16 cellular contexts compared by ENCODE assay signal in the genomic region with DNA sequence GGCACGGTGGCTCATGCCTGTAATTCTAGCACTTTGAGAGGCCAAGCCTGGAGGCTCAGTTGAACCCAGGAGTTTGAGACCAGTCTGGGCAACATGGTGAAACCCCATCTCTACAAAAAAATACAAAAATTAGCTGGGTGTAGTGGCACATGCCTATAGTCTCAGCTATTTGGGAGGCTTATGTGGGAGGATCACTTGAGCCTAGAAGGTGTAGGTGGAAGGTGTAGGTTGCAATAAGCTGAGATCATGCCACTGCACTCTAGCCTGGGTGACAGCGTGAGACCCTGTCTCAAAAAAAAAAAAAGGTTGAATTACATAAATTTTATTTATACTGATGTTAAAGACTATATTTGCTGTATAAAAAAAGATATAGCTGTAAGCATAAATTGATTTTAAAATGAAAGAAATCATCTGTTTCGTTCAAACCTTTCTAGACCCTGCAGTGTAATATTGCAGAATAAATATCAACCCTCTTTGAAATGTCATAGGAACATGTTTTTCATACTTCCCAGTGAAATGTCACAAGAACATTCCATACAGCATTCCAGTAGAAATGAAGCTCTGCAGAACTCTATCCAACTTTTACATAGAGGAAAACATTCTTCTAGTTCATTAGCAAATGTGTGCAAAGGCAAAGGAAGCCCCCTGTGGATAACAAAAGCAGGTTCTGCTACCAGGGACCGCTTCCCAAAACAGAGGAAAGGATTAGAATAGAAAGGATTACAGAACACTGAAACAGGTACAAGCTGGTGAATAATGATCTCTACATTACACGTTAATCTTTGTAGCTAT.
DNase-seq lines count a peak whose midpoint lies in the region; ATAC-seq and TF ChIP-seq lines count a peak whose summit lies in the region.
"Had no signal": no experiment of that assay in that cellular context is flagged by ENCODE, and none has a peak within 500 bp of the region (broad histone marks: within the 10 kb centered on the region; RNA-seq: fewer than 3 reads in every experiment).

No MANE protein-coding gene starts in this region.

- DNase-seq in GM23248 (peak; percentile 16), adipocyte (ENCODE audit: low read depth) (peak; percentile 62), foreskin melanocyte (peak; percentile 6), middle frontal gyrus (ENCODE audit: extremely low spot score, low spot score) (no peak), NOMO-1 (lab: John Stamatoyannopoulos, UW; ENCODE audit: unreplicated experiment in 2 of 2) (no peak), MCF 10A (ENCODE audit: unreplicated experiment) (no peak)
- DNase-seq: activated naive CD4-positive, alpha-beta T cell; mucosa of descending colon; NCI-H2081; NK-92 treated with Interleukin-12 subunit alpha and Interleukin-12 subunit beta, amount 100 ng/mL, for 24 hours; retina; SJCRH30; stimulated activated CD4-positive, alpha-beta T cell treated with anti-CD3 and anti-CD28 coated beads, Interleukin-4, amount 100 ng/mL, for 1 hour had no signal

- H3F3A ChIP-seq in GM23248 (ENCODE audit: insufficient read depth): peaks cover 8% of the 10 kb centered on the region; the same call in 1 of the 2 replicates

- H3K9me3 Mint-ChIP-seq in MCF 10A (ENCODE audit: unreplicated experiment): peaks cover 15% of the 10 kb centered on the region

- intact Hi-C loops in MCF 10A (cut with micrococcal nuclease): no loop called here

- no peaks in the 10 kb centered on the region for H3K36me3 Mint-ChIP-seq in MCF 10A (ENCODE audit: insufficient read depth, unreplicated experiment)

- no peaks in the 10 kb centered on the region for H3K9me2 ChIP-seq in GM23248 (ENCODE audit: insufficient read depth)

- no TSS peak for BruUV-seq in MCF 10A (replicated peaks; lab: Mats Ljungman, UMichigan)

- H3K4me1 ChIP-seq in GM23248 (ENCODE audit: insufficient read depth): peaks cover 19% of the 10 kb centered on the region
- peaks cover 22% of the 10 kb centered on the region for H3K4me1 ChIP-seq in adipocyte (ENCODE audit: control insufficient read depth, insufficient read depth, low read length)
- peaks cover 12% of the 10 kb centered on the region for H3K4me1 ChIP-seq in rectal smooth muscle tissue (ENCODE audit: control insufficient read depth, insufficient read depth, low read length)
- H3K4me1 ChIP-seq: SJCRH30 had no signal

- 35 to 41% methylated on average over 5 of the region's 5 CpGs for WGBS in GM23248 (ENCODE audit: low coverage in 1 of 2, low lambda C conversion rate in 2 of 2, missing lambda C conversion rate in 2 of 2), 2 experiments

- CTCF ChIA-PET in MCF 10A (lab: Yijun Ruan, JAX): interaction anchor here (0.6 kb wide), 1 partner anchor 359 kb away, joined by 3 read pairs; no protein-coding TSS in a partner anchor

- H3K27ac ChIP-seq in GM23248 (no peak overlapping the region), rectal smooth muscle tissue (ENCODE audit: low read depth, low read length) (peak overlapping the region; percentile 37)
- H3K27ac ChIP-seq: C4-2B, SJCRH30 had no signal

- no peak for ATAC-seq in GM18907 (IDR thresholded peaks at IDR 0.05; ENCODE audit: unreplicated experiment)
- ATAC-seq: mucosa of descending colon had no signal

- no peaks in the 10 kb centered on the region for H3K36me3 ChIP-seq in GM23248 (ENCODE audit: low read depth)
- H3K36me3 ChIP-seq in adipocyte (ENCODE audit: control insufficient read depth, insufficient read depth, low read length, severe bottlenecking): no peaks in the 10 kb centered on the region
- no peaks in the 10 kb centered on the region for H3K36me3 ChIP-seq in rectal smooth muscle tissue (ENCODE audit: control insufficient read depth, insufficient read depth, low read length)
- H3K36me3 ChIP-seq: SJCRH30 had no signal

- POLR2A ChIA-PET in MCF 10A (lab: Yijun Ruan, JAX): interaction anchor here (0.6 to 0.9 kb wide), 3 partner anchors 13 to 120 kb away, joined by 3 to 4 read pairs (median 3); a partner anchor contains a TSS

- TF ChIP-seq CTCF in MCF 10A (IDR thresholded peaks at IDR 0.05; ENCODE audit: unreplicated experiment): no peak

- 0 out of 2 replicates have a peak overlapping the region, but pooled peaks have one; percentile 10 for H3K4me3 ChIP-seq in GM23248
- H3K4me3 ChIP-seq in adipocyte (ENCODE audit: low read length): peak overlapping the region; percentile 62
- H3K4me3 ChIP-seq in rectal smooth muscle tissue (ENCODE audit: low read length): no peak overlapping the region
- H3K4me3 ChIP-seq: mucosa of descending colon, SJCRH30 had no signal

- no peaks in the 10 kb centered on the region for H3K4me1 Mint-ChIP-seq in MCF 10A (ENCODE audit: insufficient read depth, unreplicated experiment)

- no peak overlapping the region for H2AFZ ChIP-seq in GM23248

- H3K9ac ChIP-seq in GM23248: no peak overlapping the region
- peak overlapping the region; percentile 81 for H3K9ac ChIP-seq in adipocyte (ENCODE audit: low read length)
- H3K9ac ChIP-seq in rectal smooth muscle tissue (ENCODE audit: low read length): no peak overlapping the region

- no peaks in the 10 kb centered on the region for H4K20me1 ChIP-seq in GM23248 (ENCODE audit: insufficient read depth)

- H3K79me2 ChIP-seq in GM23248 (ENCODE audit: insufficient read depth): no peaks in the 10 kb centered on the region

- peak overlapping the region; percentile 45 for H3K4me2 ChIP-seq in GM23248 (ENCODE audit: unreplicated experiment)

- in situ Hi-C loops in GM23248 (cut with MboI): no loop called here

- no peaks in the 10 kb centered on the region for H3K9me3 ChIP-seq in GM23248 (ENCODE audit: low read depth)
- H3K9me3 ChIP-seq in adipocyte (ENCODE audit: control insufficient read depth, low read length): peaks cover 12% of the 10 kb centered on the region
- H3K9me3 ChIP-seq: SJCRH30 had no signal

- H3K27me3 ChIP-seq in GM23248 (replicated peaks; ENCODE audit: insufficient read depth): no peaks in the 10 kb centered on the region
- no peaks in the 10 kb centered on the region for H3K27me3 ChIP-seq in adipocyte (replicated peaks; ENCODE audit: control insufficient read depth, insufficient read depth, low read length)
- H3K27me3 ChIP-seq in rectal smooth muscle tissue (ENCODE audit: control insufficient read depth, insufficient read depth, low read length): no peaks in the 10 kb centered on the region
- H3K27me3 ChIP-seq: SJCRH30 had no signal

- H3K27ac Mint-ChIP-seq in MCF 10A (ENCODE audit: low read depth, unreplicated experiment): no peak overlapping the region

- no peaks in the 10 kb centered on the region for H3K27me3 Mint-ChIP-seq in MCF 10A (ENCODE audit: insufficient read depth, unreplicated experiment)

- no peak overlapping the region for H3K4me3 Mint-ChIP-seq in MCF 10A (ENCODE audit: unreplicated experiment)

Comparison
In these comparisons a context has a peak if more than half of its experiments do, and no peak if none do; other contexts are left out.
1. DNase-seq: peak in GM23248 (single experiment), adipocyte (single experiment) and foreskin melanocyte (single experiment); none in middle frontal gyrus (single experiment), NOMO-1 (0 of 2) and MCF 10A (single experiment).